Comparison of ENCODE assay signal across 23 cellular contexts in genomic region chr9:136273244-136273865, GRCh38. TPM values are rescaled to one million over a fixed set of nuclear protein-coding genes. Genes with fewer than 3 reads are reported as not detected.
DNase-seq lines count a peak whose midpoint lies in the region; ATAC-seq, FAIRE-seq and TF ChIP-seq lines count a peak whose summit lies in the region.
"Had no signal": no experiment of that assay in that cellular context is flagged by ENCODE, and none has a peak within 500 bp of the region (broad histone marks: within the 10 kb centered on the region; RNA-seq: fewer than 3 reads in every experiment).

No MANE protein-coding gene starts in this region.

- no peaks in the 10 kb centered on the region for H3K9me1 ChIP-seq in K562 (ENCODE audit: control insufficient read depth, insufficient read depth, low read length)

- BruUV-seq in K562 (replicated peaks; lab: Mats Ljungman, UMichigan) = no TSS peak
- BruUV-seq in PC-3 (replicated peaks; lab: Mats Ljungman, UMichigan) = no TSS peak

- H2AFZ ChIP-seq in K562 (ENCODE audit: low read depth, low read length) (no peak overlapping the region), PC-3 (ENCODE audit: low read length) (no peak overlapping the region)

- H3K27me3 ChIP-seq in K562 (ENCODE audit: control insufficient read depth in 2 of 2, insufficient read depth in 2 of 2, low read length in 2 of 2) = peaks cover 48 to 58% of the 10 kb centered on the region in 2 experiments
- no peaks in the 10 kb centered on the region for H3K27me3 ChIP-seq in PC-3 (ENCODE audit: low read length)
- H3K27me3 ChIP-seq: BLaER1 had no signal

- H3K79me2 ChIP-seq in K562 (ENCODE audit: control insufficient read depth, insufficient read depth, low read length) = no peaks in the 10 kb centered on the region
- H3K79me2 ChIP-seq in PC-3 (ENCODE audit: low read length) = no peaks in the 10 kb centered on the region

- WGBS in K562 (ENCODE audit: insufficient coverage, low coverage, missing lambda C conversion rate) = 7% methylated on average over 14 of the region's 14 CpGs

- no peak for TF ChIP-seq POLR2A in K562 (conservative IDR thresholded peaks at IDR 0.05)

- no peak overlapping the region for H3K27ac ChIP-seq in HEK293 (ENCODE audit: extremely low read depth, low read depth, low read length)
- no peak overlapping the region for H3K27ac ChIP-seq in K562 (ENCODE audit: extremely low read depth, low read depth, low read length)
- H3K27ac ChIP-seq in PC-3 (ENCODE audit: low read length) = no peak overlapping the region
- H3K27ac ChIP-seq: BLaER1, HL-60, RWPE1 had no signal

- no peaks in the 10 kb centered on the region for H3K9me3 ChIP-seq in HEK293 (ENCODE audit: control insufficient read depth, insufficient read depth, low read depth, low read length)
- H3K9me3 ChIP-seq in K562 (replicated peaks; ENCODE audit: control insufficient read depth, insufficient read depth, low read depth, low read length) = no peaks in the 10 kb centered on the region
- H3K9me3 ChIP-seq in PC-3 (ENCODE audit: low read length) = no peaks in the 10 kb centered on the region
- H3K9me3 ChIP-seq: BLaER1, Caco-2 had no signal

- H3K9me2 ChIP-seq in PC-3 (replicated peaks; ENCODE audit: low read length) = no peaks in the 10 kb centered on the region

- CTCF ChIA-PET in HEK293 (lab: Yijun Ruan, JAX) = interaction anchor here (2.1 kb wide), 1 partner anchor 10 kb away, joined by 16 read pairs; no protein-coding TSS in a partner anchor
- CTCF ChIA-PET in K562 (lab: Yijun Ruan, JAX; ENCODE audit: low intra/inter-chr PET ratio) = no interaction called here
- CTCF ChIA-PET in PC-3 (lab: Charles Lee) = no interaction called here

- H3K4me2 ChIP-seq in K562 (ENCODE audit: insufficient read depth, low read length) (no peak overlapping the region), PC-3 (ENCODE audit: low read length) (no peak overlapping the region)
- H3K4me2 ChIP-seq: BLaER1 had no signal

- DNase-seq in D721Med (ENCODE audit: insufficient read length, low spot score) = peak; percentile 90
- peak; percentile 13 for DNase-seq in NCI-H82 treated with DMSO at 0.1 percent for 48 hours (lab: John Stamatoyannopoulos, UW; ENCODE audit: unreplicated experiment)
- DNase-seq in K562 (ENCODE audit: extremely low read depth in 1 of 4, low spot score in 3 of 4) = no peak
- no peak for DNase-seq in PC-3
- no peak for DNase-seq in NCI-H2171 treated with DMSO at 0.1 percent for 48 hours (lab: John Stamatoyannopoulos, UW)
- no peak for DNase-seq in UCSD-AML1 (lab: John Stamatoyannopoulos, UW; ENCODE audit: unreplicated experiment)
- DNase-seq: ACHN; Caco-2; CD4-positive, alpha-beta T cell; GF-D8; NCI-H1048; NCI-H1417 treated with DMSO at 0.1 percent for 48 hours; NCI-H187 treated with DMSO at 0.1 percent for 48 hours; NCI-H2171; NCI-H524 treated with DMSO at 0.1 percent for 48 hours; T-cell had no signal

- no peaks in the 10 kb centered on the region for H3F3A ChIP-seq in PC-3 (ENCODE audit: low read length, unreplicated experiment)

- H3K9ac ChIP-seq in K562 (ENCODE audit: insufficient read depth in 1 of 2, low read depth in 2 of 2, low read length in 2 of 2) (no peak overlapping the region), PC-3 (ENCODE audit: low read length) (no peak overlapping the region)
- H3K9ac ChIP-seq: BLaER1 had no signal

- in situ Hi-C loops in K562 (cut with MboI) = loop anchor here (10.0 kb wide), 1 partner anchor 479 kb away; no protein-coding TSS in a partner anchor

- POLR2A ChIA-PET in HEK293 (lab: Yijun Ruan, JAX) = no interaction called here
- POLR2A ChIA-PET in K562 (lab: Yijun Ruan, JAX) = no interaction called here
- POLR2A ChIA-PET in PC-3 (lab: Charles Lee; ENCODE audit: unreplicated experiment) = no interaction called here

- TF ChIP-seq EP300 in K562 (IDR thresholded peaks at IDR 0.05; ENCODE audit: low read length) = no peak

- no peak for TF ChIP-seq RAD21 in K562 (CRISPR knock-in tag; conservative IDR thresholded peaks at IDR 0.05 in 1 of 2, IDR thresholded peaks at IDR 0.05 in 1 of 2)

- H4K20me1 ChIP-seq in K562 (replicated peaks; ENCODE audit: control insufficient read depth, insufficient read depth, low read length) (peaks cover 13% of the 10 kb centered on the region; the same call in 1 of the 2 replicates), PC-3 (ENCODE audit: low read length) (no peaks in the 10 kb centered on the region)
- H4K20me1 ChIP-seq: BLaER1 had no signal

- H3K4me3 ChIP-seq in HEK293 (ENCODE audit: low read depth, low read length) (no peak overlapping the region), K562 (no peak overlapping the region), PC-3 (ENCODE audit: low read length) (no peak overlapping the region)
- H3K4me3 ChIP-seq: BLaER1 had no signal

- ATAC-seq in K562 = no peak; the same call in 2 of the 3 replicates
- ATAC-seq in PC-3 = no peak
- no peak for ATAC-seq in HG03460 (IDR thresholded peaks at IDR 0.05; ENCODE audit: unreplicated experiment)
- ATAC-seq: T-cell had no signal

- peak; percentile 91 for FAIRE-seq in D721Med (lab: Jason Lieb, UNC)
- peak; percentile 78 for FAIRE-seq in K562 (lab: Jason Lieb, UNC)
- FAIRE-seq: GM19239, H54 had no signal

- no peaks in the 10 kb centered on the region for H3K4me1 ChIP-seq in HEK293 (ENCODE audit: control insufficient read depth, insufficient read depth, low read length)
- peaks cover 0 to 27% of the 10 kb centered on the region in 2 experiments; a peak in 2 of 5 replicates for H3K4me1 ChIP-seq in K562 (replicated peaks in 1 of 2; ENCODE audit: control insufficient read depth in 2 of 2, insufficient read depth in 2 of 2, low read length in 2 of 2)
- no peaks in the 10 kb centered on the region for H3K4me1 ChIP-seq in PC-3 (ENCODE audit: insufficient read depth, low read length)
- H3K4me1 ChIP-seq: Caco-2 had no signal

- H3K36me3 ChIP-seq in HEK293 (ENCODE audit: control insufficient read depth in 2 of 2, insufficient read depth in 1 of 2, low read length in 2 of 2) (no peaks in the 10 kb centered on the region), K562 (ENCODE audit: control insufficient read depth, insufficient read depth, low read length) (no peaks in the 10 kb centered on the region), PC-3 (ENCODE audit: low read depth, low read length) (no peaks in the 10 kb centered on the region)
- H3K36me3 ChIP-seq: BLaER1 had no signal

- intact Hi-C loops in K562 (cut with micrococcal nuclease) (no loop called here), PC-3 (cut with micrococcal nuclease) (no loop called here)

- no peak for TF ChIP-seq CTCF in D721Med (IDR thresholded peaks at IDR 0.05; ENCODE audit: insufficient read depth, missing control alignments)
- no peak for TF ChIP-seq CTCF in HEK293 (tag by site-specific recombination; IDR thresholded peaks at IDR 0.05)
- no peak for TF ChIP-seq CTCF in K562 (IDR thresholded peaks at IDR 0.05 in 2 of 3, conservative IDR thresholded peaks at IDR 0.05 in 1 of 3; ENCODE audit: insufficient read depth in 2 of 3, low read depth in 1 of 3, low read length in 3 of 3)
- no peak for TF ChIP-seq CTCF in PC-3 (conservative IDR thresholded peaks at IDR 0.05; ENCODE audit: low read depth, low read length)

RNA-seq across cellular contexts. Expression of gene QSOX2, which starts 27.7 kb away (rescaled TPM):
- total RNA-seq in K562 (2011; cell fraction: chromatin; rRNA removed; ENCODE audit: low replicate concordance) = 50.6 and 63.4 TPM in 2 replicates
- total RNA-seq in K562 (2011; cell fraction: nucleolus; rRNA removed) = 45.7 and 46.1 TPM in 2 replicates
- 35.5 and 45.4 TPM in 2 replicates for total RNA-seq in K562 (2011; cell fraction: nucleoplasm; rRNA removed)
- total RNA-seq in K562 (2014; rRNA removed) (12.7 and 15.0 TPM in 2 replicates), K562 (2014; rRNA removed; fragmentation: Illumina TruSeq; extraction: Trizol) (9.7 and 10.5 TPM in 2 replicates), K562 (2015; rRNA removed; fragmentation: Illumina TruSeq; extraction: Trizol) (11.7 and 12.2 TPM in 2 replicates), K562 (2021) (22.3 and 23.7 TPM in 2 replicates), PC-3 (2014; rRNA removed) (9.9 and 10.7 TPM in 2 replicates)
- polyA plus RNA-seq in K562 (2011; rRNA removed) (13.5 and 21.5 TPM in 2 replicates), K562 (2014; fragmentation: Illumina TruSeq; extraction: Trizol) (16.1 and 17.4 TPM in 2 replicates), K562 (2014; fragmentation: Nextera tagmentation; extraction: Ambion mirVana) (under 1 TPM; 0.51 to 0.91 TPM), K562 (2014; rRNA removed) (23.6 and 24.2 TPM in 2 replicates)
- polyA plus RNA-seq in K562 (2011; cell fraction: cytosol; rRNA removed) = 7.9 and 11.0 TPM in 2 replicates
- polyA plus RNA-seq in K562 (2011; cell fraction: nucleus; rRNA removed) = 97.5 and 103 TPM in 2 replicates
- 14.6 and 32.6 TPM in 2 replicates for polyA plus RNA-seq in K562 (2012)
- 9.3 and 10.2 TPM in 2 replicates for polyA minus RNA-seq in K562 (2011; rRNA and poly(A)+ RNA removed)
- polyA minus RNA-seq in K562 (2011; cell fraction: cytosol; rRNA and poly(A)+ RNA removed) = 5.9 and 7.6 TPM in 2 replicates
- polyA minus RNA-seq in K562 (2011; cell fraction: nucleus; rRNA and poly(A)+ RNA removed) = 17.8 and 19.0 TPM in 2 replicates

RNA-seq across cellular contexts. Expression of gene CCDC187, which starts 30.5 kb away (rescaled TPM):
- total RNA-seq in K562 (2011; cell fraction: chromatin; rRNA removed; ENCODE audit: low replicate concordance) = 0.53 TPM in 1 of 2 replicates, not detected in the other
- total RNA-seq in K562 (2011; cell fraction: nucleolus; rRNA removed) = 0.13 and 0.33 TPM in 2 replicates
- 0.15 and 0.46 TPM in 2 replicates for total RNA-seq in K562 (2011; cell fraction: nucleoplasm; rRNA removed)
- total RNA-seq in K562 (2014; rRNA removed) = not detected in 2 replicates
- not detected in 2 replicates for total RNA-seq in K562 (2014; rRNA removed; fragmentation: Illumina TruSeq; extraction: Trizol)
- total RNA-seq in K562 (2015; rRNA removed; fragmentation: Illumina TruSeq; extraction: Trizol) = not detected in 2 replicates
- 0.02 TPM in 1 of 2 replicates, not detected in the other for total RNA-seq in K562 (2021)
- not detected in 2 replicates for polyA plus RNA-seq in K562 (2011; rRNA removed)
- polyA plus RNA-seq in K562 (2011; cell fraction: cytosol; rRNA removed) = 0.07 TPM in 1 of 2 replicates, not detected in the other
- 0.01 and 0.40 TPM in 2 replicates for polyA plus RNA-seq in K562 (2011; cell fraction: nucleus; rRNA removed)
- 0.04 TPM in 1 of 2 replicates, not detected in the other for polyA plus RNA-seq in K562 (2012)
- not detected in 2 replicates for polyA plus RNA-seq in K562 (2014; fragmentation: Illumina TruSeq; extraction: Trizol)
- not detected for polyA plus RNA-seq in K562 (2014; fragmentation: Nextera tagmentation; extraction: Ambion mirVana)
- polyA plus RNA-seq in K562 (2014; rRNA removed) = not detected in 2 replicates
- polyA minus RNA-seq in K562 (2011; rRNA and poly(A)+ RNA removed) = not detected in 2 replicates
- polyA minus RNA-seq in K562 (2011; cell fraction: cytosol; rRNA and poly(A)+ RNA removed) = not detected in 2 replicates
- 0.11 and 0.27 TPM in 2 replicates for polyA minus RNA-seq in K562 (2011; cell fraction: nucleus; rRNA and poly(A)+ RNA removed)
- total RNA-seq in PC-3 (2014; rRNA removed) = 0.04 TPM in 1 of 2 replicates, not detected in the other
- total RNA-seq: CD4-positive, alpha-beta T cell had no signal

RNA-seq across cellular contexts. Expression of gene GPSM1, which starts 54.0 kb away (rescaled TPM):
- total RNA-seq in K562 (2011; cell fraction: chromatin; rRNA removed; ENCODE audit: low replicate concordance) = 13.9 and 58.1 TPM in 2 replicates
- 30.3 and 36.2 TPM in 2 replicates for total RNA-seq in K562 (2011; cell fraction: nucleolus; rRNA removed)
- total RNA-seq in K562 (2011; cell fraction: nucleoplasm; rRNA removed) = 16.3 and 19.9 TPM in 2 replicates
- 12.7 and 16.0 TPM in 2 replicates for total RNA-seq in K562 (2014; rRNA removed)
- 0.54 and 0.76 TPM in 2 replicates for total RNA-seq in K562 (2014; rRNA removed; fragmentation: Illumina TruSeq; extraction: Trizol)
- 3.1 and 4.1 TPM in 2 replicates for total RNA-seq in K562 (2015; rRNA removed; fragmentation: Illumina TruSeq; extraction: Trizol)
- total RNA-seq in K562 (2021) = 12.4 and 14.2 TPM in 2 replicates
- polyA plus RNA-seq in K562 (2011; rRNA removed) = 5.4 and 6.7 TPM in 2 replicates
- 5.4 and 23.3 TPM in 2 replicates for polyA plus RNA-seq in K562 (2011; cell fraction: cytosol; rRNA removed)
- 21.3 and 47.7 TPM in 2 replicates for polyA plus RNA-seq in K562 (2011; cell fraction: nucleus; rRNA removed)
- 5.3 and 13.8 TPM in 2 replicates for polyA plus RNA-seq in K562 (2012)
- polyA plus RNA-seq in K562 (2014; fragmentation: Illumina TruSeq; extraction: Trizol) = 1.9 and 5.2 TPM in 2 replicates
- under 1 TPM; 0.04 to 0.10 TPM for polyA plus RNA-seq in K562 (2014; fragmentation: Nextera tagmentation; extraction: Ambion mirVana)
- polyA plus RNA-seq in K562 (2014; rRNA removed) = 9.2 and 10.1 TPM in 2 replicates
- 1.4 and 3.0 TPM in 2 replicates for polyA minus RNA-seq in K562 (2011; rRNA and poly(A)+ RNA removed)
- polyA minus RNA-seq in K562 (2011; cell fraction: cytosol; rRNA and poly(A)+ RNA removed) = 7.8 and 9.2 TPM in 2 replicates
- polyA minus RNA-seq in K562 (2011; cell fraction: nucleus; rRNA and poly(A)+ RNA removed) = 12.7 and 13.3 TPM in 2 replicates
- total RNA-seq in PC-3 (2014; rRNA removed) = 26.9 and 27.8 TPM in 2 replicates

Comparison
In these comparisons a context has a peak if more than half of its experiments do, and no peak if none do; other contexts are left out.
1. DNase-seq: peak in D721Med (single experiment) and NCI-H82 treated with DMSO at 0.1 percent for 48 hours (single experiment); none in K562 (0 of 4), PC-3 (single experiment), NCI-H2171 treated with DMSO at 0.1 percent for 48 hours (single experiment) and UCSD-AML1 (single experiment).